ENCODE assay signal across 19 cellular contexts in the genomic region with DNA sequence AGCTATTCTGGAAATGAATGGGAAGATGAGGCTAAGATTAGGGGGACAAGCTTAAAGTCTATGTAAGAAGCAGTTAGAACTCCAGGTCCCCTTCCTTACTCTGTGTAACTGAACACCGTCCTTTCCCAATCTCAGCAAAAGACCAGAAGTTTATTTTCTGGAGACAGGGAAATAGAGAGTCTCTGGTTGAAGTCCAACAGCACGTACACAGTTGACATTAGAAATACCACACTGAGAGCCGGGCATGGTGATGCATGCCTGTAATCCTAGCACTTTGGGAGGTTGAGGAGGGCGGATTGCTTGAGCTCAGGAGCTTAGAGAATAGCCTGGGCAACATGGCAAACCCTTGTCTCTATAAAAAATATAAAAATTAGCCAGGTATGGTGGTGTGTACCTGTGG.
DNase-seq lines count a peak whose midpoint lies in the region; ATAC-seq and TF ChIP-seq lines count a peak whose summit lies in the region.
"Had no signal": no experiment of that assay in that cellular context is flagged by ENCODE, and none has a peak within 500 bp of the region (broad histone marks: within the 10 kb centered on the region; RNA-seq: fewer than 3 reads in every experiment).

No MANE protein-coding gene starts in this region.

- peak overlapping the region; percentile 54 for H3K27ac Mint-ChIP-seq in MCF 10A (ENCODE audit: low read depth, unreplicated experiment)
- H3K27ac Mint-ChIP-seq in activated naive CD8-positive, alpha-beta T cell = peak overlapping the region; percentile 30
- H3K27ac Mint-ChIP-seq: nephron progenitor cell had no signal

- 96% methylated on average over 4 of the region's 4 CpGs for WGBS in mammary epithelial cell (ENCODE audit: low coverage, missing lambda C conversion rate)
- WGBS in thyroid gland, 2 donors = 41 to 44% methylated on average over 4 of the region's 4 CpGs
- 92% methylated on average over 4 of the region's 4 CpGs for WGBS in SK-N-SH (ENCODE audit: low lambda C conversion rate)

- H3K9ac ChIP-seq in mammary epithelial cell (ENCODE audit: insufficient read depth, low read length) (no peak overlapping the region), SK-N-SH (no peak overlapping the region)

- H3K4me2 ChIP-seq in mammary epithelial cell (ENCODE audit: insufficient read depth, low read depth, low read length) (no peak overlapping the region), SK-N-SH (no peak overlapping the region)

- H4K20me1 ChIP-seq in mammary epithelial cell (ENCODE audit: insufficient read depth, low read length) (no peaks in the 10 kb centered on the region), SK-N-SH (ENCODE audit: insufficient read depth) (no peaks in the 10 kb centered on the region)

- peaks cover 35% of the 10 kb centered on the region for H3K36me3 ChIP-seq in mammary epithelial cell (ENCODE audit: insufficient read depth, low read length)
- H3K36me3 ChIP-seq in thyroid gland = no peaks in the 10 kb centered on the region
- peaks cover 24 to 44% of the 10 kb centered on the region in 2 experiments for H3K36me3 ChIP-seq in SK-N-SH (replicated peaks in 1 of 2; ENCODE audit: control insufficient read depth in 1 of 2, insufficient read depth in 2 of 2, low read length in 1 of 2)

- no peak overlapping the region for H3K4me3 ChIP-seq in mammary epithelial cell (replicated peaks in 1 of 3; ENCODE audit: insufficient read depth in 1 of 3, low read depth in 2 of 3, low read length in 3 of 3)
- H3K4me3 ChIP-seq in thyroid gland (replicated peaks in 1 of 3) = no peak overlapping the region
- no peak overlapping the region for H3K4me3 ChIP-seq in SK-N-SH (ENCODE audit: low read depth in 2 of 2, low read length in 1 of 2)
- H3K4me3 ChIP-seq: left ventricle myocardium inferior, psoas muscle had no signal

- no peak for ATAC-seq in GM18873 (IDR thresholded peaks at IDR 0.05; ENCODE audit: low FRiP score, unreplicated experiment)
- no peak for ATAC-seq in HG03045 (IDR thresholded peaks at IDR 0.05; ENCODE audit: unreplicated experiment)
- ATAC-seq: psoas muscle had no signal

- no peaks in the 10 kb centered on the region for H3K27me3 Mint-ChIP-seq in MCF 10A (ENCODE audit: insufficient read depth, unreplicated experiment)
- no peaks in the 10 kb centered on the region for H3K27me3 Mint-ChIP-seq in activated naive CD8-positive, alpha-beta T cell
- H3K27me3 Mint-ChIP-seq: CD4-positive, CD25-positive, alpha-beta regulatory T cell had no signal

- dilution Hi-C loops in mammary epithelial cell (cut with HindIII; ENCODE audit: low sequenced_read_pairs) = loop anchor here (5.0 kb wide), 1 partner anchor 61 kb away; no protein-coding TSS in a partner anchor

- no peaks in the 10 kb centered on the region for H3K9me2 ChIP-seq in SK-N-SH

- H3F3A ChIP-seq in SK-N-SH (replicated peaks; ENCODE audit: insufficient read depth) = peaks cover 71% of the 10 kb centered on the region

- no peak for TF ChIP-seq RAD21 in SK-N-SH (IDR thresholded peaks at IDR 0.05; ENCODE audit: low read length)

- intact Hi-C loops in MCF 10A (cut with micrococcal nuclease) = no loop called here
- intact Hi-C loops in mammary epithelial cell (cut with micrococcal nuclease) = no loop called here
- intact Hi-C loops in thyroid gland (cut with DNase I) = loop anchor here (10.0 kb wide), 1 partner anchor 98 kb away; the partner anchor contains the start of gene CD44

- H3K4me1 ChIP-seq in mammary epithelial cell (ENCODE audit: insufficient read depth, low read length) = peaks cover 19% of the 10 kb centered on the region
- peaks cover 61 to 68% of the 10 kb centered on the region in 2 donors for H3K4me1 ChIP-seq in thyroid gland
- H3K4me1 ChIP-seq in SK-N-SH (ENCODE audit: control insufficient read depth in 1 of 2, insufficient read depth in 2 of 2, low read depth in 1 of 2, low read length in 1 of 2) = peaks cover 0 to 2% of the 10 kb centered on the region in 2 experiments; a peak in 1 of 4 replicates
- H3K4me1 ChIP-seq: psoas muscle had no signal

- POLR2A ChIA-PET in MCF 10A (lab: Yijun Ruan, JAX) (no interaction called here), SK-N-SH (lab: Yijun Ruan, JAX) (no interaction called here)

- H3K36me3 Mint-ChIP-seq in MCF 10A (ENCODE audit: insufficient read depth, unreplicated experiment) = peaks cover 29% of the 10 kb centered on the region
- H3K36me3 Mint-ChIP-seq in activated naive CD8-positive, alpha-beta T cell = peaks cover 47% of the 10 kb centered on the region

- BruUV-seq in MCF 10A (replicated peaks; lab: Mats Ljungman, UMichigan) (no TSS peak), mammary epithelial cell (replicated peaks; lab: Mats Ljungman, UMichigan) (no TSS peak)

- DNase-seq in MCF 10A (ENCODE audit: unreplicated experiment) = no peak
- no peak for DNase-seq in mammary epithelial cell
- DNase-seq in iris pigment epithelial cell (ENCODE audit: low read depth) = peak; percentile 36
- peak; percentile 21 to 29 for DNase-seq in thyroid gland
- DNase-seq in SK-N-SH = no peak
- DNase-seq: ACHN; activated CD4-positive, alpha-beta T cell treated with anti-CD3 and anti-CD28 coated beads for 1 hour; activated T-cell treated with anti-CD3 and anti-CD28 coated beads for 4 hours; amygdala; CD4-positive, CD25-positive, alpha-beta regulatory T cell; left ventricle myocardium inferior; NCI-H1930; NCI-H446 treated with DMSO at 0.1 percent for 48 hours; nephron progenitor cell; psoas muscle; SHP77 treated with DMSO at 0.1 percent for 48 hours had no signal

- H3K4me1 Mint-ChIP-seq in MCF 10A (ENCODE audit: insufficient read depth, unreplicated experiment) = peaks cover 22% of the 10 kb centered on the region
- peaks cover 58% of the 10 kb centered on the region for H3K4me1 Mint-ChIP-seq in activated naive CD8-positive, alpha-beta T cell (ENCODE audit: low read depth)

- CTCF ChIA-PET in MCF 10A (lab: Yijun Ruan, JAX) (interaction anchor here (0.6 to 1.2 kb wide), 4 partner anchors 143 to 306 kb away, joined by 3 to 4 read pairs (median 4); no protein-coding TSS in a partner anchor), mammary epithelial cell (lab: Charles Lee; ENCODE audit: low non-redundant PET) (no interaction called here), SK-N-SH (lab: Yijun Ruan, JAX) (interaction anchor here (1.1 to 1.2 kb wide), 2 partner anchors 9 to 306 kb away, joined by 3 read pairs; no protein-coding TSS in a partner anchor)

- TF ChIP-seq POLR2A in thyroid gland (IDR thresholded peaks at IDR 0.05) = no peak

- H3K9me3 ChIP-seq in mammary epithelial cell (replicated peaks; ENCODE audit: insufficient read depth, low read length) = no peaks in the 10 kb centered on the region
- no peaks in the 10 kb centered on the region for H3K9me3 ChIP-seq in thyroid gland
- no peaks in the 10 kb centered on the region for H3K9me3 ChIP-seq in SK-N-SH

- H3K79me2 ChIP-seq in mammary epithelial cell (ENCODE audit: insufficient read depth, low read length) (no peaks in the 10 kb centered on the region), SK-N-SH (ENCODE audit: insufficient read depth) (no peaks in the 10 kb centered on the region)

- no peak for TF ChIP-seq CTCF in MCF 10A (IDR thresholded peaks at IDR 0.05; ENCODE audit: unreplicated experiment)
- TF ChIP-seq CTCF in mammary epithelial cell (conservative IDR thresholded peaks at IDR 0.05 in 1 of 2, IDR thresholded peaks at IDR 0.05 in 1 of 2; ENCODE audit: extremely low read depth in 1 of 2, insufficient read depth in 1 of 2, low read depth in 1 of 2, low read length in 2 of 2) = no peak
- no peak for TF ChIP-seq CTCF in thyroid gland (IDR thresholded peaks at IDR 0.05)
- TF ChIP-seq CTCF in SK-N-SH (IDR thresholded peaks at IDR 0.05) = no peak

- H2AFZ ChIP-seq in mammary epithelial cell (ENCODE audit: low read depth, low read length) (no peak overlapping the region), SK-N-SH (ENCODE audit: low read depth) (no peak overlapping the region)

- H3K27ac ChIP-seq in mammary epithelial cell (ENCODE audit: insufficient read depth, low read depth, low read length) = no peak overlapping the region
- peak overlapping the region; percentile 30 to 82 (median 47) for H3K27ac ChIP-seq in thyroid gland
- H3K27ac ChIP-seq in SK-N-SH (ENCODE audit: low read depth in 2 of 2, low read length in 1 of 2) = no peak overlapping the region
- H3K27ac ChIP-seq: left ventricle myocardium inferior, psoas muscle had no signal

- H3K9me3 Mint-ChIP-seq in MCF 10A (ENCODE audit: unreplicated experiment) = no peaks in the 10 kb centered on the region
- peaks cover 24% of the 10 kb centered on the region for H3K9me3 Mint-ChIP-seq in activated naive CD8-positive, alpha-beta T cell (ENCODE audit: low read depth)

- TF ChIP-seq EP300 in SK-N-SH (IDR thresholded peaks at IDR 0.05; ENCODE audit: borderline replicate concordance in 1 of 2, low read depth in 1 of 2, low read length in 1 of 2) = no peak

- H3K27me3 ChIP-seq in mammary epithelial cell (ENCODE audit: insufficient read depth, low read length) (no peaks in the 10 kb centered on the region), thyroid gland (no peaks in the 10 kb centered on the region), SK-N-SH (ENCODE audit: insufficient read depth) (no peaks in the 10 kb centered on the region)

- in situ Hi-C loops in mammary epithelial cell (cut with MboI; ENCODE audit: low sequenced_read_pairs in 2 of 2) = no loop called here

- no peak overlapping the region for H3K4me3 Mint-ChIP-seq in MCF 10A (ENCODE audit: unreplicated experiment)
- no peak overlapping the region for H3K4me3 Mint-ChIP-seq in activated naive CD8-positive, alpha-beta T cell
- H3K4me3 Mint-ChIP-seq: nephron progenitor cell had no signal

TF ChIP-seq in SK-N-SH, 30 proteins besides CTCF, POLR2A, EP300 and RAD21 (continues in another document):
- TF ChIP-seq, protein P1, sequence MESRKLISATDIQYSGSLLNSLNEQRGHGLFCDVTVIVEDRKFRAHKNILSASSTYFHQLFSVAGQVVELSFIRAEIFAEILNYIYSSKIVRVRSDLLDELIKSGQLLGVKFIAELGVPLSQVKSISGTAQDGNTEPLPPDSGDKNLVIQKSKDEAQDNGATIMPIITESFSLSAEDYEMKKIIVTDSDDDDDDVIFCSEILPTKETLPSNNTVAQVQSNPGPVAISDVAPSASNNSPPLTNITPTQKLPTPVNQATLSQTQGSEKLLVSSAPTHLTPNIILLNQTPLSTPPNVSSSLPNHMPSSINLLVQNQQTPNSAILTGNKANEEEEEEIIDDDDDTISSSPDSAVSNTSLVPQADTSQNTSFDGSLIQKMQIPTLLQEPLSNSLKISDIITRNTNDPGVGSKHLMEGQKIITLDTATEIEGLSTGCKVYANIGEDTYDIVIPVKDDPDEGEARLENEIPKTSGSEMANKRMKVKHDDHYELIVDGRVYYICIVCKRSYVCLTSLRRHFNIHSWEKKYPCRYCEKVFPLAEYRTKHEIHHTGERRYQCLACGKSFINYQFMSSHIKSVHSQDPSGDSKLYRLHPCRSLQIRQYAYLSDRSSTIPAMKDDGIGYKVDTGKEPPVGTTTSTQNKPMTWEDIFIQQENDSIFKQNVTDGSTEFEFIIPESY (IDR thresholded peaks at IDR 0.05; ENCODE audit: borderline replicate concordance, low read depth) = no peak
- TF ChIP-seq FOXJ3 (CRISPR knock-in tag; IDR thresholded peaks at IDR 0.05) = no peak
- no peak for TF ChIP-seq GABPA (IDR thresholded peaks at IDR 0.05; ENCODE audit: low read depth)
- TF ChIP-seq TAF1 (IDR thresholded peaks at IDR 0.05; ENCODE audit: borderline replicate concordance, low read depth, low read length) = no peak

Comparison
In these comparisons a context has a peak if more than half of its experiments do, and no peak if none do; other contexts are left out.
1. DNase-seq: peak in iris pigment epithelial cell (single experiment) and thyroid gland (2 of 2); none in MCF 10A (single experiment), mammary epithelial cell (single experiment) and SK-N-SH (single experiment).
2. H3K27ac ChIP-seq: peak in thyroid gland (3 of 3); none in mammary epithelial cell (single experiment) and SK-N-SH (0 of 2).